8 cellular contexts compared by ENCODE assay signal in the genomic region with DNA sequence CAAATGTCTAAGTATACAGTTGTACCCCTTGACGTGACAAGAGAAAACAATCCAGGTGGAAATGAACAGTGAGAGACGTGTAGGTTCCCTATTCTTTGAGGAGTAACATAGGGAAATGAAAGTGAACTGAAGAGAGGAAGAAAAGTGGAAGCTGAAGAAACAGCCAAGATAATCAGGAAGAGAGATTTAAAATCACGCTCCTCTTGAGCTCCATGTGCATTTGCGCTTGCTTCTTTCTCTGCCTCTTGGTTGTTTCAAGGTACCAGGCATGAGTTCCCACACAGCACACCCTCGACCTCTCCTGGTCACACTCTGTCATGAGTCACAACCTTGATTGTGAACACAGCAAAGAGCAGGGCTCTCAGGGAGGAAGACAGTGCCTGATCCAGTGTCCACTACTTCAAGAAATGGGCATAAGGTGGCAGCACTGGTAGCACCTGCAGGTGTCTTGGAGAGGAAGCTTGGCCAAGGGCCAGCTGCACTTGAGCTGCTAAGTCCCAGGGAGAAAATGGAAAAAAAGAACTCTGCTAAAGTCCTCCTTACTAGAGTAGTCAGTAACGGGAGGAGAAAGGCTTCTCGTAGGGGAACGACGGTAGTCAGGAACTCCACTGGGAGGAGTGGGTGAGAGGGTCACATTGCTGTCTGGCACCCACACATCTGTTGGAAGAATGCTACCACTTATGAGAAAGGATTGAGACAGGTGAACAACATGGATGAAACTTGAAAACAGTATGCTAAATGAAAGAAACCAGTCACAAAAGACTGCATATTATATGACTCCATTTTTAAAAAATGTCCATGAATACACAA. TPM values are rescaled to one million over a fixed set of nuclear protein-coding genes. Genes with fewer than 3 reads are reported as not detected.
DNase-seq lines count a peak whose midpoint lies in the region; ATAC-seq, FAIRE-seq and TF ChIP-seq lines count a peak whose summit lies in the region.

No MANE protein-coding gene starts in this region.

- peak; percentile 72 for FAIRE-seq in HepG2 (lab: Jason Lieb, UNC)

- H3K9me3 ChIP-seq in HepG2 (ENCODE audit: low read length) = no peaks in the 10 kb centered on the region

- intact Hi-C loops in HepG2 (cut with micrococcal nuclease; ENCODE audit: unreplicated experiment) = loop anchor here (1.0 to 5.0 kb wide), 2 partner anchors 75 to 110 kb away; a partner anchor contains a TSS

- peak overlapping the region; percentile 75 for H2AFZ ChIP-seq in HepG2 (ENCODE audit: low read length)

- TF ChIP-seq RAD21 in HepG2 (CRISPR knock-in tag; IDR thresholded peaks at IDR 0.05) = peak; percentile 58

- H3K27ac ChIP-seq in HepG2 (ENCODE audit: extremely low read length, insufficient read depth, low read length) = no peak overlapping the region

- POLR2A ChIA-PET in HepG2 (lab: Yijun Ruan, JAX) = interaction anchor here (0.7 to 1.6 kb wide), 3 partner anchors 15 to 112 kb away, joined by 3 to 12 read pairs (median 4); no protein-coding TSS in a partner anchor

- peaks cover 18% of the 10 kb centered on the region for H3K4me1 ChIP-seq in HepG2 (ENCODE audit: insufficient read depth, low read length)

- peak; percentile 85 for TF ChIP-seq CTCF in HepG2 (CRISPR knock-in tag; IDR thresholded peaks at IDR 0.05)

- no TSS peak for BruUV-seq in HepG2 (replicated peaks; lab: Mats Ljungman, UMichigan)

- H4K20me1 ChIP-seq in HepG2 (ENCODE audit: insufficient read depth, low read length) = no peaks in the 10 kb centered on the region

- no peak overlapping the region for H3K9ac ChIP-seq in HepG2 (ENCODE audit: insufficient read depth, low read depth, low read length)

- H3K79me2 ChIP-seq in HepG2 (ENCODE audit: insufficient read depth, low read length) = no peaks in the 10 kb centered on the region

- peak; percentile 54 for DNase-seq in NK-92 treated with Interleukin-12 subunit alpha and Interleukin-12 subunit beta, amount 100 ng/mL, for 24 hours (lab: John Stamatoyannopoulos, UW)
- DNase-seq in NK-92 (lab: John Stamatoyannopoulos, UW; ENCODE audit: unreplicated experiment) = no peak
- peak; percentile 12 to 76 for DNase-seq in NCI-H446 (lab: John Stamatoyannopoulos, UW)
- peak; percentile 5 for DNase-seq in activated CD4-positive, CD25-positive, alpha-beta regulatory T cell treated with anti-CD3 and anti-CD28 coated beads, Interleukin-2, amount 50 U/mL, for 16 hours (ENCODE audit: low read depth, low spot score)
- peak; percentile 89 for DNase-seq in cerebellum (ENCODE audit: low spot score)
- peak; percentile 61 for DNase-seq in HepG2 (ENCODE audit: low spot score)
- peak; percentile 55 for DNase-seq in stimulated activated CD8-positive, alpha-beta memory T cell treated with anti-CD3 and anti-CD28 coated beads, Interleukin-4, amount 100 ng/mL, for 48 hours

- peak overlapping the region; percentile 65 for H3K4me2 ChIP-seq in HepG2 (ENCODE audit: low read depth, low read length)

- CTCF ChIA-PET in HepG2 (lab: Yijun Ruan, JAX; ENCODE audit: low intra/inter-chr PET ratio, low total read pairs) = interaction anchor here (0.6 to 1.9 kb wide), 3 partner anchors 75 to 112 kb away, joined by 3 to 9 read pairs (median 6); no protein-coding TSS in a partner anchor

- H3K27me3 ChIP-seq in HepG2 (ENCODE audit: control insufficient read depth in 1 of 2, insufficient read depth in 2 of 2, low read length in 2 of 2) = no peaks in the 10 kb centered on the region

- WGBS in HepG2 (ENCODE audit: low lambda C conversion rate) = 9% methylated on average over 8 of the region's 9 CpGs

- in situ Hi-C loops in HepG2 (cut with HindIII; ENCODE audit: extremely low pct_ligation_motif_present, low pct_unique_long_range_greater_than_20kb) = no loop called here

- no peak for TF ChIP-seq EP300 in HepG2 (IDR thresholded peaks at IDR 0.05; ENCODE audit: low read depth in 2 of 2, low read length in 2 of 2)
- no peak for TF ChIP-seq EP300 in HepG2 (CRISPR knock-in tag; IDR thresholded peaks at IDR 0.05; ENCODE audit: borderline replicate concordance)

- H3K36me3 ChIP-seq in HepG2 (replicated peaks in 1 of 2; ENCODE audit: control insufficient read depth in 1 of 2, insufficient read depth in 2 of 2, low read length in 2 of 2) = no peaks in the 10 kb centered on the region

- no peak for TF ChIP-seq POLR2A in HepG2 (IDR thresholded peaks at IDR 0.05; ENCODE audit: insufficient read depth in 1 of 2, low read depth in 2 of 2, low read length in 2 of 2)

- ATAC-seq in HG03108 (IDR thresholded peaks at IDR 0.05; ENCODE audit: unreplicated experiment) (peak; percentile 93), HepG2 (peak; percentile 99)

- 0 out of 6 replicates have a peak overlapping the region, but pooled peaks of 1 of the 3 experiments have one; percentile 11 for H3K4me3 ChIP-seq in HepG2 (replicated peaks in 1 of 3; ENCODE audit: insufficient read depth in 1 of 3, low read depth in 2 of 3, low read length in 3 of 3)

TF ChIP-seq in HepG2, 621 proteins besides CTCF, POLR2A, EP300 and RAD21 (continues in another document):
- TF ChIP-seq, protein P1, sequence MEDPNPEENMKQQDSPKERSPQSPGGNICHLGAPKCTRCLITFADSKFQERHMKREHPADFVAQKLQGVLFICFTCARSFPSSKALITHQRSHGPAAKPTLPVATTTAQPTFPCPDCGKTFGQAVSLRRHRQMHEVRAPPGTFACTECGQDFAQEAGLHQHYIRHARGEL (CRISPR knock-in tag; IDR thresholded peaks at IDR 0.05) = no peak
- 0 out of 2 replicates have a peak, but pooled peaks have one; percentile 24 for TF ChIP-seq SMAD3 (CRISPR knock-in tag; IDR thresholded peaks at IDR 0.05)
- no peak for TF ChIP-seq TAF1 (CRISPR knock-in tag; IDR thresholded peaks at IDR 0.05)
- TF ChIP-seq NBN (conservative IDR thresholded peaks at IDR 0.05) = no peak
- TF ChIP-seq MIER2 (CRISPR knock-in tag; IDR thresholded peaks at IDR 0.05) = 0 out of 2 replicates have a peak, but pooled peaks have one; percentile 34
- TF ChIP-seq GABPA (IDR thresholded peaks at IDR 0.05; ENCODE audit: low read depth, low read length) = no peak
- TF ChIP-seq GABPA (CRISPR knock-in tag; IDR thresholded peaks at IDR 0.05; ENCODE audit: low read depth) = 0 out of 2 replicates have a peak, but pooled peaks have one; percentile 25
- TF ChIP-seq ZNF563 (CRISPR knock-in tag; IDR thresholded peaks at IDR 0.05) = no peak
- no peak for TF ChIP-seq ZNF546 (CRISPR knock-in tag; conservative IDR thresholded peaks at IDR 0.05)
- TF ChIP-seq, protein P2, sequence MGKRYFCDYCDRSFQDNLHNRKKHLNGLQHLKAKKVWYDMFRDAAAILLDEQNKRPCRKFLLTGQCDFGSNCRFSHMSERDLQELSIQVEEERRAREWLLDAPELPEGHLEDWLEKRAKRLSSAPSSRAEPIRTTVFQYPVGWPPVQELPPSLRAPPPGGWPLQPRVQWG (CRISPR knock-in tag; IDR thresholded peaks at IDR 0.05; ENCODE audit: borderline replicate concordance, low read depth) = no peak
- no peak for TF ChIP-seq HNRNPUL1 (IDR thresholded peaks at IDR 0.05; ENCODE audit: low read depth, low read length)
- TF ChIP-seq ZIK1 (CRISPR knock-in tag; IDR thresholded peaks at IDR 0.05; ENCODE audit: borderline replicate concordance, low read depth) = no peak
- no peak for TF ChIP-seq ZNF468 (CRISPR knock-in tag; IDR thresholded peaks at IDR 0.05)
- TF ChIP-seq, protein P3, sequence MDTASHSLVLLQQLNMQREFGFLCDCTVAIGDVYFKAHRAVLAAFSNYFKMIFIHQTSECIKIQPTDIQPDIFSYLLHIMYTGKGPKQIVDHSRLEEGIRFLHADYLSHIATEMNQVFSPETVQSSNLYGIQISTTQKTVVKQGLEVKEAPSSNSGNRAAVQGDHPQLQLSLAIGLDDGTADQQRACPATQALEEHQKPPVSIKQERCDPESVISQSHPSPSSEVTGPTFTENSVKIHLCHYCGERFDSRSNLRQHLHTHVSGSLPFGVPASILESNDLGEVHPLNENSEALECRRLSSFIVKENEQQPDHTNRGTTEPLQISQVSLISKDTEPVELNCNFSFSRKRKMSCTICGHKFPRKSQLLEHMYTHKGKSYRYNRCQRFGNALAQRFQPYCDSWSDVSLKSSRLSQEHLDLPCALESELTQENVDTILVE (CRISPR knock-in tag; IDR thresholded peaks at IDR 0.05) = no peak
- TF ChIP-seq SMC3 (IDR thresholded peaks at IDR 0.05; ENCODE audit: low read length) = peak; percentile 74
- TF ChIP-seq ZBTB42 (CRISPR knock-in tag; IDR thresholded peaks at IDR 0.05) = no peak
- TF ChIP-seq ZNF567 (CRISPR knock-in tag; IDR thresholded peaks at IDR 0.05; ENCODE audit: borderline replicate concordance) = no peak

RNA-seq across cellular contexts. Expression of a gene that starts 18.3 kb away (rescaled TPM):
- total RNA-seq in cerebellum = 39.1 TPM
- 11.9 and 18.4 TPM in 2 replicates for total RNA-seq in HepG2 (2016; rRNA removed; fragmentation: Illumina TruSeq; extraction: Trizol)
- total RNA-seq in HepG2 (2016; cell fraction: cytosol; rRNA removed; fragmentation: Illumina TruSeq; extraction: Trizol; ENCODE audit: low read depth) = 4.1 and 5.0 TPM in 2 replicates
- total RNA-seq in HepG2 (2016; cell fraction: insoluble cytoplasmic fraction; rRNA removed; fragmentation: Illumina TruSeq; extraction: Trizol) = 10.4 and 13.8 TPM in 2 replicates
- 10.6 and 11.3 TPM in 2 replicates for total RNA-seq in HepG2 (2016; cell fraction: membrane; rRNA removed; fragmentation: Illumina TruSeq; extraction: Trizol)
- total RNA-seq in HepG2 (2016; cell fraction: nucleus; rRNA removed; fragmentation: Illumina TruSeq; extraction: Trizol) = 20.9 and 30.6 TPM in 2 replicates
- 12.3 and 15.9 TPM in 2 replicates for polyA plus RNA-seq in HepG2 (2011; rRNA removed)
- 6.7 and 7.1 TPM in 2 replicates for polyA plus RNA-seq in HepG2 (2011; cell fraction: cytosol; rRNA removed)
- 34.6 and 44.4 TPM in 2 replicates for polyA plus RNA-seq in HepG2 (2011; cell fraction: nucleus; rRNA removed)
- 22.4 and 26.3 TPM in 2 replicates for polyA plus RNA-seq in HepG2 (2012)
- polyA plus RNA-seq in HepG2 (2016; cell fraction: cytosol; fragmentation: Illumina TruSeq; extraction: Trizol; ENCODE audit: low read depth) = 0.76 and 0.82 TPM in 2 replicates
- 19.7 and 29.5 TPM in 2 replicates for polyA plus RNA-seq in HepG2 (2016; cell fraction: insoluble cytoplasmic fraction; fragmentation: Illumina TruSeq; extraction: Trizol; ENCODE audit: low read depth)
- polyA plus RNA-seq in HepG2 (2016; cell fraction: membrane; fragmentation: Illumina TruSeq; extraction: Trizol; ENCODE audit: low read depth) = 1.7 and 2.3 TPM in 2 replicates
- polyA plus RNA-seq in HepG2 (2016; cell fraction: nucleus; fragmentation: Illumina TruSeq; extraction: Trizol; ENCODE audit: insufficient read depth, low read depth) = 63.3 and 66.4 TPM in 2 replicates
- 17.9 and 25.6 TPM in 2 replicates for polyA minus RNA-seq in HepG2 (2011; rRNA and poly(A)+ RNA removed; ENCODE audit: low replicate concordance)
- polyA minus RNA-seq in HepG2 (2011; cell fraction: cytosol; rRNA and poly(A)+ RNA removed) = 22.4 and 28.0 TPM in 2 replicates
- 25.2 and 31.6 TPM in 2 replicates for polyA minus RNA-seq in HepG2 (2011; cell fraction: nucleus; rRNA and poly(A)+ RNA removed)
